ENCODE assay signal across 9 cellular contexts in the genomic region with DNA sequence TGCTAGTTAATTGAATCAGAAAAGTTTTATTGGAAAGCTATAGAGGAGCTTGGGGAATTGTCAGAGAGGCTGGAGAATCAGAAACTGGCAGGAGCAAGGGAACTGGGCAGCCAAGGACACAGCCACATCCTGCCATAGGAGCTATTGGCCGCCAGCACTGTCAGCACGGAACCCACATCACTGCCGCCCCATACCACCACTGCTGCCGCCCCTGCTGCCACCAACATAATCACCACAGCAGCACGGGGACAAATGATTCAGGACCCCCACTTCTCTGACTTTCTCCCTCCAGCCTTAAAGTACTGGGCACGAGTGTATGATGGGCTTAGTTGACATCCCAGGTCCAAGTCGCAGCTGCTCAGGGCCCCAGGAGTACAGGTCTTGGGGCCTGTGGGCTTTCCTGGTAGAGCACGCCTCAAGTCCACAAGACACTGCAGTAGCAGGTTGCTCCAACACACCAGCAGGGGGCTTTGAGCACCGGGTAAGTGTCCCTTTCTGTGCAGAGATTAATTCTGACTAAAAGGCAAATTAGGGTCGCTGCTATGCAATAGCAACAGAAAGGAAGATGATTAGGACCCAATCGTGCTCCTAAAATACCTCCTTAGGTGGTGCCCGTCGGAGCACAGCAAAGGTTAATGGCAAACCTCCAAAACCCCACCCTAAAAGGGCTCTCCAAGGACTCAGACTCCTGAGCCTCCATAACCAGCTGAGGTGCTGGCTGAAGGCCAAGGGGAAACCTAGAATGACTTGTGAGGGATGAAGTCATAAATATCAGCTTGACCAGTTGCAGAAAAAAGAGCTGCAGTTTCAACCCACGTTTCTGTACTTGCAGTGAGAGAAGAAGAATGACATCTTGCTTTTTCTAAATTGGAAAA. TPM values are rescaled to one million over a fixed set of nuclear protein-coding genes. Genes with fewer than 3 reads are reported as not detected.
DNase-seq lines count a peak whose midpoint lies in the region; ATAC-seq and TF ChIP-seq lines count a peak whose summit lies in the region.
"Had no signal": no experiment of that assay in that cellular context is flagged by ENCODE, and none has a peak within 500 bp of the region (broad histone marks: within the 10 kb centered on the region; RNA-seq: fewer than 3 reads in every experiment).

No MANE protein-coding gene starts in this region.

- TF ChIP-seq CTCF in BJ (IDR thresholded peaks at IDR 0.05; ENCODE audit: insufficient read depth, low read depth, low read length) = peak; percentile 52
- peak; percentile 18 to 51 (median 32) for TF ChIP-seq CTCF in sigmoid colon (IDR thresholded peaks at IDR 0.05)

- peaks cover 6% of the 10 kb centered on the region; the same call in 1 of the 2 replicates for H3K36me3 ChIP-seq in BJ (ENCODE audit: control insufficient read depth, insufficient read depth, low read length)
- H3K36me3 ChIP-seq in sigmoid colon = no peaks in the 10 kb centered on the region

- TF ChIP-seq POLR2A in sigmoid colon (IDR thresholded peaks at IDR 0.05) = no peak

- peaks cover 0 to 19% (median 11%) of the 10 kb centered on the region in 4 donors for H3K4me1 ChIP-seq in sigmoid colon

- no peaks in the 10 kb centered on the region for H3K27me3 ChIP-seq in BJ (ENCODE audit: control insufficient read depth, insufficient read depth, low read length)
- H3K27me3 ChIP-seq in sigmoid colon = no peaks in the 10 kb centered on the region

- no peak overlapping the region for H3K4me3 Mint-ChIP-seq in activated CD4-positive, alpha-beta T cell treated with anti-CD3 and anti-CD28 coated beads, Interleukin-2, amount 10 ng/mL, durations not matched to agents 7 days and 5 days
- H3K4me3 Mint-ChIP-seq: immature natural killer cell had no signal

- H3K4me3 ChIP-seq in BJ (ENCODE audit: low read depth, low read length) (no peak overlapping the region), sigmoid colon (no peak overlapping the region)

- H3K4me1 Mint-ChIP-seq in activated CD4-positive, alpha-beta T cell treated with anti-CD3 and anti-CD28 coated beads, Interleukin-2, amount 10 ng/mL, durations not matched to agents 7 days and 5 days = peaks cover 17% of the 10 kb centered on the region

- ATAC-seq in GM18508 (IDR thresholded peaks at IDR 0.05; ENCODE audit: insufficient read depth, unreplicated experiment) (peak; percentile 70), HG02798 (IDR thresholded peaks at IDR 0.05; ENCODE audit: poor library complexity, unreplicated experiment) (peak; percentile 90)

- CTCF ChIA-PET in BJ (lab: Yijun Ruan, JAX) = interaction anchor here (0.8 to 1.9 kb wide), 5 partner anchors 13 to 330 kb away, joined by 3 to 7 read pairs (median 3); partner anchors contain the start of gene EFNB1
- CTCF ChIA-PET in activated CD4-positive, alpha-beta T cell treated with anti-CD3 and anti-CD28 coated beads, Interleukin-2, amount 10 ng/mL, durations not matched to agents 7 days and 5 days (lab: Charles Lee) = no interaction called here

- no peak overlapping the region for H3K27ac Mint-ChIP-seq in activated CD4-positive, alpha-beta T cell treated with anti-CD3 and anti-CD28 coated beads, Interleukin-2, amount 10 ng/mL, durations not matched to agents 7 days and 5 days
- H3K27ac Mint-ChIP-seq: immature natural killer cell had no signal

- intact Hi-C loops in sigmoid colon (cut with DNase I) = loop anchor here (2.0 to 5.0 kb wide), 2 partner anchors 59 to 128 kb away; no protein-coding TSS in a partner anchor

- DNase-seq in BJ (ENCODE audit: low read depth) (no peak), NCI-H1436 (lab: John Stamatoyannopoulos, UW) (peak; percentile 69), glomerular visceral epithelial cell (ENCODE audit: extremely low spot score) (peak; percentile 79), sigmoid colon (peak; percentile 85)
- DNase-seq in activated CD4-positive, alpha-beta T cell treated with anti-CD3 and anti-CD28 coated beads, Interleukin-2, amount 10 ng/mL, durations not matched to agents 7 days and 5 days = peak; percentile 30
- no peak for DNase-seq in effector CD4-positive, alpha-beta T cell

- peaks cover 10% of the 10 kb centered on the region for H3K36me3 Mint-ChIP-seq in activated CD4-positive, alpha-beta T cell treated with anti-CD3 and anti-CD28 coated beads, Interleukin-2, amount 10 ng/mL, durations not matched to agents 7 days and 5 days (ENCODE audit: low read depth)

- no peak for TF ChIP-seq EP300 in sigmoid colon (IDR thresholded peaks at IDR 0.05)

- 48 to 49% methylated on average over 14 of the region's 14 CpGs for WGBS in sigmoid colon, 2 donors

- H3K27me3 Mint-ChIP-seq in activated CD4-positive, alpha-beta T cell treated with anti-CD3 and anti-CD28 coated beads, Interleukin-2, amount 10 ng/mL, durations not matched to agents 7 days and 5 days = no peaks in the 10 kb centered on the region

- no peaks in the 10 kb centered on the region for H3K9me3 ChIP-seq in sigmoid colon

- H3K27ac ChIP-seq in sigmoid colon = peak overlapping the region in 3 of 4 donors; percentile 22 to 34 (median 30)

- no peaks in the 10 kb centered on the region for H3K9me3 Mint-ChIP-seq in activated CD4-positive, alpha-beta T cell treated with anti-CD3 and anti-CD28 coated beads, Interleukin-2, amount 10 ng/mL, durations not matched to agents 7 days and 5 days
- H3K9me3 Mint-ChIP-seq: immature natural killer cell had no signal

- POLR2A ChIA-PET in BJ (lab: Charles Lee) = no interaction called here
- POLR2A ChIA-PET in activated CD4-positive, alpha-beta T cell treated with anti-CD3 and anti-CD28 coated beads, Interleukin-2, amount 10 ng/mL, durations not matched to agents 7 days and 5 days (lab: Charles Lee) = no interaction called here

RNA-seq across cellular contexts. Expression of gene PJA1, which starts 6.8 kb away (rescaled TPM):
- polyA plus RNA-seq in BJ (2011; rRNA removed) = 20.2 and 21.7 TPM in 2 replicates
- 12.9 and 17.7 TPM in 2 replicates for polyA minus RNA-seq in BJ (2011; rRNA and poly(A)+ RNA removed)
- total RNA-seq in activated CD4-positive, alpha-beta T cell treated with anti-CD3 and anti-CD28 coated beads, Interleukin-2, amount 10 ng/mL, durations not matched to agents 7 days and 5 days = 10 to 100 TPM; 12.6 to 14.0 TPM
- 10 to 100 TPM; 17.0 to 21.8 (median 19.1) TPM for total RNA-seq in sigmoid colon
- 10 to 100 TPM in 1 of 3 donors, 1 to 10 TPM in 2; 5.3 to 10.6 (median 6.0) TPM for polyA plus RNA-seq in sigmoid colon

Comparison
In these comparisons a context has a peak if more than half of its experiments do, and no peak if none do; other contexts are left out.
1. DNase-seq: peak in NCI-H1436 (single experiment), activated CD4-positive, alpha-beta T cell treated with anti-CD3 and anti-CD28 coated beads, Interleukin-2, amount 10 ng/mL, durations not matched to agents 7 days and 5 days (single experiment), glomerular visceral epithelial cell (single experiment) and sigmoid colon (single experiment); none in BJ (single experiment) and effector CD4-positive, alpha-beta T cell (single experiment).